1 cellular context compared by ENCODE assay signal in the genomic region with DNA sequence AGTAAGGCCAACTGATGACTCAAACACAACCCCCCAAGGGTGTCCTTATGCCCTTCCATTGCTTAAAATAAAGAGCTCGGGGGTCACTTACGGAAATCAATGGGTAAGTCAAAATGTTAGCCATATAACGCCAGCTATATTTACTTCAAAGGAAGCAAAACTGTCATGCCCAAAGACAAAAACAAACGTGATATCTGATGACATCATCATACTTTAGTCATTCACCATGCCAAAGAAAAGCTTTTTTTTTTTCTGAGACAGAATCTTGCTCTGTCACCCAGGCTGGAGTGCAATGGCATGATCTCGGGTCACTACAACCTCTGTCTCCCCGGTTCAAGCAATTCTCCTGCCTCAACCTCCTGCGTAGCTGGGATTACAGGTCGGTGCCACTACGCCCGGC.
TF ChIP-seq lines count a peak whose summit lies in the region.

No MANE protein-coding gene starts in this region.

TF ChIP-seq in K562, 482 proteins besides CTCF, POLR2A, EP300 and RAD21:
- TF ChIP-seq CBFA2T2 (conservative IDR thresholded peaks at IDR 0.05) (no peak), ATF7 (IDR thresholded peaks at IDR 0.05) (peak; percentile 50; the same call in 1 of the 2 replicates), FOSL1 (tag; conservative IDR thresholded peaks at IDR 0.05) (0 out of 2 replicates have a peak, but pooled peaks have one; percentile 13), NFYB (IDR thresholded peaks at IDR 0.05; ENCODE audit: extremely low read depth, insufficient read length) (no peak), HMG20A (CRISPR knock-in tag; conservative IDR thresholded peaks at IDR 0.05) (no peak), NR2C1 (IDR thresholded peaks at IDR 0.05) (no peak), NR2C1 (tag; IDR thresholded peaks at IDR 0.05) (no peak), ZNF408 (CRISPR knock-in tag; IDR thresholded peaks at IDR 0.05; ENCODE audit: low read depth) (no peak), ZNF212 (CRISPR knock-in tag; IDR thresholded peaks at IDR 0.05) (no peak), TRIM28 (IDR thresholded peaks at IDR 0.05) (no peak), LARP7 (IDR thresholded peaks at IDR 0.05) (no peak), SMAD1 (IDR thresholded peaks at IDR 0.05; ENCODE audit: low read depth, low read length, partially characterized antibody) (no peak), BRD9 (IDR thresholded peaks at IDR 0.05; ENCODE audit: low read depth, partially characterized antibody) (no peak), TAF1 (IDR thresholded peaks at IDR 0.05; ENCODE audit: control insufficient read depth, extremely low read depth, insufficient read depth, low read length, severe bottlenecking) (no peak), ZNF175 (CRISPR knock-in tag; IDR thresholded peaks at IDR 0.05; ENCODE audit: low read depth) (no peak), FOXK1 (CRISPR knock-in tag; IDR thresholded peaks at IDR 0.05; ENCODE audit: borderline replicate concordance) (no peak), PTRF (tag; IDR thresholded peaks at IDR 0.05) (no peak), MEIS2 (IDR thresholded peaks at IDR 0.05; ENCODE audit: partially characterized antibody) (no peak)
- TF ChIP-seq, protein P1, sequence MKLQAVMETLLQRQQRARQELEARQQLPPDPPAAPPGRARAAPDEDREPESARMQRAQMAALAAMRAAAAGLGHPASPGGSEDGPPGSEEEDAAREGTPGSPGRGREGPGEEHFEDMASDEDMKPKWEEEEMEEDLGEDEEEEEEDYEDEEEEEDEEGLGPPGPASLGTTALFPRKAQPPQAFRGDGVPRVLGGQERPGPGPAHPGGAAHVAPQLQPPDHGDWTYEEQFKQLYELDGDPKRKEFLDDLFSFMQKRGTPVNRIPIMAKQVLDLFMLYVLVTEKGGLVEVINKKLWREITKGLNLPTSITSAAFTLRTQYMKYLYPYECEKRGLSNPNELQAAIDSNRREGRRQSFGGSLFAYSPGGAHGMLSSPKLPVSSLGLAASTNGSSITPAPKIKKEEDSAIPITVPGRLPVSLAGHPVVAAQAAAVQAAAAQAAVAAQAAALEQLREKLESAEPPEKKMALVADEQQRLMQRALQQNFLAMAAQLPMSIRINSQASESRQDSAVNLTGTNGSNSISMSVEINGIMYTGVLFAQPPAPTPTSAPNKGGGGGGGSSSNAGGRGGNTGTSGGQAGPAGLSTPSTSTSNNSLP (IDR thresholded peaks at IDR 0.05; ENCODE audit: borderline replicate concordance, low read depth, low read length) = no peak
- TF ChIP-seq, protein P2, sequence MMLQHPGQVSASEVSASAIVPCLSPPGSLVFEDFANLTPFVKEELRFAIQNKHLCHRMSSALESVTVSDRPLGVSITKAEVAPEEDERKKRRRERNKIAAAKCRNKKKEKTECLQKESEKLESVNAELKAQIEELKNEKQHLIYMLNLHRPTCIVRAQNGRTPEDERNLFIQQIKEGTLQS (IDR thresholded peaks at IDR 0.05) = peak; percentile 87
- TF ChIP-seq, protein P2 (CRISPR knock-in tag; conservative IDR thresholded peaks at IDR 0.05) = no peak
- TF ChIP-seq, protein P3, sequence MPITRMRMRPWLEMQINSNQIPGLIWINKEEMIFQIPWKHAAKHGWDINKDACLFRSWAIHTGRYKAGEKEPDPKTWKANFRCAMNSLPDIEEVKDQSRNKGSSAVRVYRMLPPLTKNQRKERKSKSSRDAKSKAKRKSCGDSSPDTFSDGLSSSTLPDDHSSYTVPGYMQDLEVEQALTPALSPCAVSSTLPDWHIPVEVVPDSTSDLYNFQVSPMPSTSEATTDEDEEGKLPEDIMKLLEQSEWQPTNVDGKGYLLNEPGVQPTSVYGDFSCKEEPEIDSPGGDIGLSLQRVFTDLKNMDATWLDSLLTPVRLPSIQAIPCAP (CRISPR knock-in tag; IDR thresholded peaks at IDR 0.05; ENCODE audit: borderline replicate concordance) = no peak
- TF ChIP-seq, protein P4, sequence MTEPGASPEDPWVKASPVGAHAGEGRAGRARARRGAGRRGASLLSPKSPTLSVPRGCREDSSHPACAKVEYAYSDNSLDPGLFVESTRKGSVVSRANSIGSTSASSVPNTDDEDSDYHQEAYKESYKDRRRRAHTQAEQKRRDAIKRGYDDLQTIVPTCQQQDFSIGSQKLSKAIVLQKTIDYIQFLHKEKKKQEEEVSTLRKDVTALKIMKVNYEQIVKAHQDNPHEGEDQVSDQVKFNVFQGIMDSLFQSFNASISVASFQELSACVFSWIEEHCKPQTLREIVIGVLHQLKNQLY (CRISPR knock-in tag; conservative IDR thresholded peaks at IDR 0.05) = no peak
- TF ChIP-seq, protein P5, sequence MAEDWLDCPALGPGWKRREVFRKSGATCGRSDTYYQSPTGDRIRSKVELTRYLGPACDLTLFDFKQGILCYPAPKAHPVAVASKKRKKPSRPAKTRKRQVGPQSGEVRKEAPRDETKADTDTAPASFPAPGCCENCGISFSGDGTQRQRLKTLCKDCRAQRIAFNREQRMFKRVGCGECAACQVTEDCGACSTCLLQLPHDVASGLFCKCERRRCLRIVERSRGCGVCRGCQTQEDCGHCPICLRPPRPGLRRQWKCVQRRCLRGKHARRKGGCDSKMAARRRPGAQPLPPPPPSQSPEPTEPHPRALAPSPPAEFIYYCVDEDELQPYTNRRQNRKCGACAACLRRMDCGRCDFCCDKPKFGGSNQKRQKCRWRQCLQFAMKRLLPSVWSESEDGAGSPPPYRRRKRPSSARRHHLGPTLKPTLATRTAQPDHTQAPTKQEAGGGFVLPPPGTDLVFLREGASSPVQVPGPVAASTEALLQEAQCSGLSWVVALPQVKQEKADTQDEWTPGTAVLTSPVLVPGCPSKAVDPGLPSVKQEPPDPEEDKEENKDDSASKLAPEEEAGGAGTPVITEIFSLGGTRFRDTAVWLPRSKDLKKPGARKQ (CRISPR knock-in tag; IDR thresholded peaks at IDR 0.05) = no peak
